ENCODE assay signal across 8 cellular contexts in genomic region chr19:35612559-35613321, GRCh38. TPM values are rescaled to one million over a fixed set of nuclear protein-coding genes. Genes with fewer than 3 reads are reported as not detected.
DNase-seq lines count a peak whose midpoint lies in the region; ATAC-seq and TF ChIP-seq lines count a peak whose summit lies in the region.

Gene HAUS5 (plus strand): TSS chr19:35612735. CDS start chr19:35612795, 60 bp downstream.

- DNase-seq in GM12865 (ENCODE audit: low read depth), result peak; percentile 97
- peak; percentile 73 for DNase-seq in NCI-H1436 treated with DMSO at 0.1 percent for 48 hours (lab: John Stamatoyannopoulos, UW)
- peak; percentile 94 for DNase-seq in T follicular helper cell (ENCODE audit: low read depth)
- DNase-seq in activated naive CD8-positive, alpha-beta T cell treated with anti-CD3 and anti-CD28 coated beads, Interleukin-2, amount 50 U/mL, for 24 hours, result peak; percentile 96
- DNase-seq in Right ventricle myocardium superior, result peak; percentile 98
- peak; percentile 96 for DNase-seq in transverse colon

- peak within 1 kb of the TSS; percentile 84 for H3K4me3 Mint-ChIP-seq in activated naive CD8-positive, alpha-beta T cell treated with anti-CD3 and anti-CD28 coated beads, Interleukin-2, amount 50 U/mL, for 24 hours

- H3K36me3 ChIP-seq in parathyroid adenoma (ENCODE audit: control insufficient read depth, insufficient read depth, low read length) (no peaks in the 10 kb centered on the region), transverse colon (no peaks in the 10 kb centered on the region)

- ATAC-seq in HG02763 (IDR thresholded peaks at IDR 0.05; ENCODE audit: unreplicated experiment), result peak; percentile 70
- peak; percentile 96 for ATAC-seq in activated naive CD8-positive, alpha-beta T cell treated with anti-CD3 and anti-CD28 coated beads, Interleukin-2, amount 50 U/mL, for 24 hours
- ATAC-seq in Right ventricle myocardium superior (ENCODE audit: poor library complexity), result peak; percentile 100

- in situ Hi-C loops in transverse colon (cut with MboI; ENCODE audit: low pct_ligation_motif_present in 1 of 4, low pct_unique_long_range_greater_than_20kb in 1 of 4, low sequenced_read_pairs in 3 of 4), result no loop called here

- peak; percentile 49 for TF ChIP-seq POLR2A in transverse colon (IDR thresholded peaks at IDR 0.05)

- WGBS in transverse colon (ENCODE audit: low coverage in 1 of 2), 2 donors, result 0% methylated on average over 44 of the region's 47 CpGs; no CpG with 5 or more reads in 1 of the 2 donors

- no peak for TF ChIP-seq CTCF in GM12865 (IDR thresholded peaks at IDR 0.05; ENCODE audit: insufficient read depth, low read depth, low read length, missing control alignments)
- no peak for TF ChIP-seq CTCF in parathyroid adenoma (IDR thresholded peaks at IDR 0.05)
- peak in 2 of 5 experiments; percentile 42 to 44 for TF ChIP-seq CTCF in transverse colon (IDR thresholded peaks at IDR 0.05)

- H3K9me3 ChIP-seq in parathyroid adenoma (ENCODE audit: control insufficient read depth, low read length) (no peaks in the 10 kb centered on the region), transverse colon (no peaks in the 10 kb centered on the region)

- H3K9ac ChIP-seq in parathyroid adenoma, result no peak within 1 kb of the TSS

- H3K27ac Mint-ChIP-seq in activated naive CD8-positive, alpha-beta T cell treated with anti-CD3 and anti-CD28 coated beads, Interleukin-2, amount 50 U/mL, for 24 hours, result peak within 1 kb of the TSS; percentile 85

- H3K4me3 ChIP-seq in GM12865 (ENCODE audit: low read depth, low read length) (peak within 1 kb of the TSS; percentile 84), parathyroid adenoma (ENCODE audit: low read depth, low read length) (peak within 1 kb of the TSS; percentile 68), transverse colon (peak within 1 kb of the TSS; percentile 41 to 76 (median 56))

- intact Hi-C loops in Right ventricle myocardium superior (cut with DNase I) (no loop called here), transverse colon (cut with DNase I; ENCODE audit: low total_unique reads) (no loop called here)

- no peaks in the 10 kb centered on the region for H3K27me3 Mint-ChIP-seq in activated naive CD8-positive, alpha-beta T cell treated with anti-CD3 and anti-CD28 coated beads, Interleukin-2, amount 50 U/mL, for 24 hours

- peaks cover 7% of the 10 kb centered on the region for H3K9me3 Mint-ChIP-seq in activated naive CD8-positive, alpha-beta T cell treated with anti-CD3 and anti-CD28 coated beads, Interleukin-2, amount 50 U/mL, for 24 hours

- H3K27me3 ChIP-seq in parathyroid adenoma (ENCODE audit: control insufficient read depth, insufficient read depth, low read length) (no peaks in the 10 kb centered on the region), transverse colon (no peaks in the 10 kb centered on the region)

- peaks cover 30% of the 10 kb centered on the region for H3K4me1 Mint-ChIP-seq in activated naive CD8-positive, alpha-beta T cell treated with anti-CD3 and anti-CD28 coated beads, Interleukin-2, amount 50 U/mL, for 24 hours

- no peaks in the 10 kb centered on the region for H3K79me2 ChIP-seq in parathyroid adenoma

- peak within 1 kb of the TSS; percentile 36 for H3K27ac ChIP-seq in parathyroid adenoma
- H3K27ac ChIP-seq in transverse colon, result peak within 1 kb of the TSS; percentile 47 to 81 (median 60)

- H3K4me1 ChIP-seq in parathyroid adenoma (no peaks in the 10 kb centered on the region), transverse colon (peaks cover 3 to 13% (median 11%) of the 10 kb centered on the region in 4 donors)

- peaks cover 7% of the 10 kb centered on the region for H3K36me3 Mint-ChIP-seq in activated naive CD8-positive, alpha-beta T cell treated with anti-CD3 and anti-CD28 coated beads, Interleukin-2, amount 50 U/mL, for 24 hours (ENCODE audit: low read depth)

- H2AFZ ChIP-seq in parathyroid adenoma, result peak within 1 kb of the TSS; percentile 79

- H3K4me2 ChIP-seq in parathyroid adenoma (ENCODE audit: low read length), result peak within 1 kb of the TSS; percentile 96

- no peak for TF ChIP-seq EP300 in transverse colon (IDR thresholded peaks at IDR 0.05; ENCODE audit: low read depth)

RNA-seq across cellular contexts. Expression of gene HAUS5, which starts in this region (rescaled TPM):
- total RNA-seq in Right ventricle myocardium superior (3.3 TPM), transverse colon (1 to 10 TPM; 3.7 to 6.6 (median 5.2) TPM)

Comparison
In these comparisons a context has a peak if more than half of its experiments do, and no peak if none do; other contexts are left out.
1. Peak in every context shown above with its lines: DNase-seq, ATAC-seq, H3K4me3 ChIP-seq and H3K27ac ChIP-seq.